In the genomic region with DNA sequence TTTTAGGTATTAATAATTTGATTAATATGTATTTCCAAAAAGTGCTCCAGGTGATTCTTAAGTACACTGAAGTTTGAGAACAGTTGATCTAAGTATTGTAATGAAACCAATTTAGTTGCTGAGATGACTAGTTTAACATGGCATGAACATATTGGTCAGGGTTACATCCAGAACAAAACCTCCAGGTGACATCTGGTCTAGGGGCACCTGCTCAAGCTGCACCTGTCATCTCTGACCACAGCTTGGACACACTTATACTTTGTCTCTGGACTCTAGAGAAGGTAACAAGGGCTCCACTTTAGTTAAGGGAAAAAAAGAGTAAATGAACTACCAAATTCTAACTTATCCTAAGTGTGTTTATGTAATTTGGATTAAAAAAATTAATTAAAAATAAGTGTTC, we compare ENCODE assay signal across 20 cellular contexts. TPM values are rescaled to one million over a fixed set of nuclear protein-coding genes. Genes with fewer than 3 reads are reported as not detected.
DNase-seq lines count a peak whose midpoint lies in the region; ATAC-seq and TF ChIP-seq lines count a peak whose summit lies in the region.
"Had no signal": no experiment of that assay in that cellular context is flagged by ENCODE, and none has a peak within 500 bp of the region (broad histone marks: within the 10 kb centered on the region; RNA-seq: fewer than 3 reads in every experiment).

No MANE protein-coding gene starts in this region.

- peaks cover 18% of the 10 kb centered on the region for H3K36me3 ChIP-seq in CD4-positive, CD25-positive, alpha-beta regulatory T cell (ENCODE audit: control insufficient read depth, insufficient read depth, low read length)
- peaks cover 4% of the 10 kb centered on the region; the same call in 1 of the 2 replicates for H3K36me3 ChIP-seq in MM.1S (replicated peaks; ENCODE audit: insufficient read depth, low read length)

- ATAC-seq in CD4-positive, CD25-positive, alpha-beta regulatory T cell (ENCODE audit: low read depth in 2 of 2) = no peak
- no peak for ATAC-seq in HG03378 (IDR thresholded peaks at IDR 0.05; ENCODE audit: unreplicated experiment)
- ATAC-seq: HepG2 had no signal

- no peaks in the 10 kb centered on the region for H3K27me3 Mint-ChIP-seq in CD4-positive, CD25-positive, alpha-beta regulatory T cell
- no peaks in the 10 kb centered on the region for H3K27me3 Mint-ChIP-seq in MCF 10A (ENCODE audit: insufficient read depth, unreplicated experiment)
- H3K27me3 Mint-ChIP-seq: CD8-positive, alpha-beta memory T cell had no signal

- no peaks in the 10 kb centered on the region for H3K9me2 ChIP-seq in MM.1S (replicated peaks; ENCODE audit: insufficient read depth, low read length)

- POLR2A ChIA-PET in MCF 10A (lab: Yijun Ruan, JAX) = interaction anchor here (1.0 to 1.5 kb wide), 2 partner anchors 9 to 10 kb away, joined by 3 to 4 read pairs; no protein-coding TSS in a partner anchor

- CTCF ChIA-PET in MCF 10A (lab: Yijun Ruan, JAX) = interaction anchor here (0.7 to 1.1 kb wide), 5 partner anchors 9 to 98 kb away, joined by 3 to 4 read pairs (median 3); no protein-coding TSS in a partner anchor

- peaks cover 97% of the 10 kb centered on the region for H3K79me2 ChIP-seq in MM.1S (ENCODE audit: low read length)

- peaks cover 47 to 76% (median 55%) of the 10 kb centered on the region in 4 donors for H3K4me1 Mint-ChIP-seq in CD4-positive, CD25-positive, alpha-beta regulatory T cell
- peaks cover 14% of the 10 kb centered on the region for H3K4me1 Mint-ChIP-seq in MCF 10A (ENCODE audit: insufficient read depth, unreplicated experiment)

- H3K9ac ChIP-seq in MM.1S (ENCODE audit: low read length) = no peak overlapping the region; the same call in 1 of the 2 replicates
- H3K9ac ChIP-seq: GM23248 had no signal

- peak overlapping the region; percentile 46; the same call in 1 of the 2 replicates for H3K4me2 ChIP-seq in MM.1S (ENCODE audit: low read depth, low read length)

- peaks cover 40% of the 10 kb centered on the region for H3K4me1 ChIP-seq in CD4-positive, CD25-positive, alpha-beta regulatory T cell (ENCODE audit: control insufficient read depth, insufficient read depth, low read length, poor library complexity, severe bottlenecking)
- H3K4me1 ChIP-seq in MM.1S (ENCODE audit: low read length) = peaks cover 34% of the 10 kb centered on the region

- no peak overlapping the region for H3K27ac ChIP-seq in CD4-positive, CD25-positive, alpha-beta regulatory T cell (ENCODE audit: insufficient read depth, low read length, poor library complexity, severe bottlenecking)
- peak overlapping the region; percentile 81 for H3K27ac ChIP-seq in MM.1S (ENCODE audit: low read length)
- H3K27ac ChIP-seq: GM23248, SK-N-MC had no signal

- H3K4me3 ChIP-seq in CD4-positive, CD25-positive, alpha-beta regulatory T cell (ENCODE audit: low read depth, low read length) = no peak overlapping the region
- H3K4me3 ChIP-seq in MM.1S (ENCODE audit: low read length) = no peak overlapping the region
- H3K4me3 ChIP-seq: GM23248, SK-N-MC had no signal

- H3K27ac Mint-ChIP-seq in CD4-positive, CD25-positive, alpha-beta regulatory T cell = peak overlapping the region in 2 of 3 donors; percentile 21 to 52
- H3K27ac Mint-ChIP-seq in MCF 10A (ENCODE audit: low read depth, unreplicated experiment) = no peak overlapping the region

- no peaks in the 10 kb centered on the region for H3K27me3 ChIP-seq in CD4-positive, CD25-positive, alpha-beta regulatory T cell (ENCODE audit: control insufficient read depth, insufficient read depth, low read length)
- no peaks in the 10 kb centered on the region for H3K27me3 ChIP-seq in MM.1S (replicated peaks; ENCODE audit: insufficient read depth, low read length)

- no peak overlapping the region for H2AFZ ChIP-seq in MM.1S (ENCODE audit: low read length)
- H2AFZ ChIP-seq: GM23248 had no signal

- peaks cover 0 to 2% of the 10 kb centered on the region in 2 experiments for H3K9me3 ChIP-seq in CD4-positive, CD25-positive, alpha-beta regulatory T cell (ENCODE audit: control insufficient read depth in 2 of 2, low read length in 2 of 2)
- H3K9me3 ChIP-seq in MM.1S (replicated peaks; ENCODE audit: insufficient read depth, low read length) = no peaks in the 10 kb centered on the region

- H4K20me1 ChIP-seq in MM.1S (ENCODE audit: insufficient read depth, low read length) = no peaks in the 10 kb centered on the region

- H3K36me3 Mint-ChIP-seq in CD4-positive, CD25-positive, alpha-beta regulatory T cell = peaks cover 22% of the 10 kb centered on the region
- H3K36me3 Mint-ChIP-seq in MCF 10A (ENCODE audit: insufficient read depth, unreplicated experiment) = peaks cover 35% of the 10 kb centered on the region

- peak overlapping the region in 1 of 4 donors; percentile 33 for H3K4me3 Mint-ChIP-seq in CD4-positive, CD25-positive, alpha-beta regulatory T cell
- H3K4me3 Mint-ChIP-seq in MCF 10A (ENCODE audit: unreplicated experiment) = no peak overlapping the region

- H3K9me3 Mint-ChIP-seq in CD4-positive, CD25-positive, alpha-beta regulatory T cell = no peaks in the 10 kb centered on the region
- no peaks in the 10 kb centered on the region for H3K9me3 Mint-ChIP-seq in MCF 10A (ENCODE audit: unreplicated experiment)

- BruUV-seq in MCF 10A (replicated peaks; lab: Mats Ljungman, UMichigan) = no TSS peak

- DNase-seq in CD4-positive, CD25-positive, alpha-beta regulatory T cell = no peak
- peak; percentile 86 for DNase-seq in DMS53 treated with DMSO at 0.1 percent for 48 hours (lab: John Stamatoyannopoulos, UW; ENCODE audit: unreplicated experiment)
- peak; percentile 92 for DNase-seq in MM.1S
- peak; percentile 73 for DNase-seq in myocyte (ENCODE audit: low read depth)
- DNase-seq in MCF 10A (ENCODE audit: unreplicated experiment) = no peak
- DNase-seq in NCI-H2081 treated with DMSO at 0.1 percent for 48 hours (lab: John Stamatoyannopoulos, UW) = no peak
- DNase-seq: CD8-positive, alpha-beta memory T cell; GM23248; HCEC 1CT; KBM-7; NCI-H1417 treated with DMSO at 0.1 percent for 48 hours; NCI-H2029; NCI-H2171 treated with DMSO at 0.1 percent for 48 hours; NCI-H446; NCI-H526 treated with DMSO at 0.1 percent for 48 hours; OCI-M1; SHP77 had no signal

- TF ChIP-seq CTCF in MM.1S (IDR thresholded peaks at IDR 0.05; ENCODE audit: low read length) = no peak
- TF ChIP-seq CTCF in MCF 10A (IDR thresholded peaks at IDR 0.05; ENCODE audit: unreplicated experiment) = no peak

- intact Hi-C loops in MCF 10A (cut with micrococcal nuclease) = no loop called here

- H3F3A ChIP-seq in MM.1S (ENCODE audit: insufficient read depth, low read length) = peaks cover 16% of the 10 kb centered on the region

RNA-seq across cellular contexts. Expression of a gene that starts 8.1 kb away (rescaled TPM):
- 73.4 TPM for total RNA-seq in CD4-positive, CD25-positive, alpha-beta regulatory T cell
- 10 to 100 TPM in 3 of 4 donors, 1 to 10 TPM in 1; 9.2 to 15.1 (median 12.2) TPM for polyA plus RNA-seq in CD4-positive, CD25-positive, alpha-beta regulatory T cell
- total RNA-seq in myocyte (15.8 and 17.8 TPM in 2 replicates), MCF 10A (2022) (21.9 and 29.8 TPM in 2 replicates)
- 5.9 TPM for polyA plus RNA-seq in myocyte (2012)

Comparison
In these comparisons a context has a peak if more than half of its experiments do, and no peak if none do; other contexts are left out.
1. DNase-seq: peak in DMS53 treated with DMSO at 0.1 percent for 48 hours (single experiment), MM.1S (single experiment) and myocyte (single experiment); none in CD4-positive, CD25-positive, alpha-beta regulatory T cell (0 of 3), MCF 10A (single experiment) and NCI-H2081 treated with DMSO at 0.1 percent for 48 hours (single experiment).